8 cellular contexts compared by ENCODE assay signal in the genomic region with DNA sequence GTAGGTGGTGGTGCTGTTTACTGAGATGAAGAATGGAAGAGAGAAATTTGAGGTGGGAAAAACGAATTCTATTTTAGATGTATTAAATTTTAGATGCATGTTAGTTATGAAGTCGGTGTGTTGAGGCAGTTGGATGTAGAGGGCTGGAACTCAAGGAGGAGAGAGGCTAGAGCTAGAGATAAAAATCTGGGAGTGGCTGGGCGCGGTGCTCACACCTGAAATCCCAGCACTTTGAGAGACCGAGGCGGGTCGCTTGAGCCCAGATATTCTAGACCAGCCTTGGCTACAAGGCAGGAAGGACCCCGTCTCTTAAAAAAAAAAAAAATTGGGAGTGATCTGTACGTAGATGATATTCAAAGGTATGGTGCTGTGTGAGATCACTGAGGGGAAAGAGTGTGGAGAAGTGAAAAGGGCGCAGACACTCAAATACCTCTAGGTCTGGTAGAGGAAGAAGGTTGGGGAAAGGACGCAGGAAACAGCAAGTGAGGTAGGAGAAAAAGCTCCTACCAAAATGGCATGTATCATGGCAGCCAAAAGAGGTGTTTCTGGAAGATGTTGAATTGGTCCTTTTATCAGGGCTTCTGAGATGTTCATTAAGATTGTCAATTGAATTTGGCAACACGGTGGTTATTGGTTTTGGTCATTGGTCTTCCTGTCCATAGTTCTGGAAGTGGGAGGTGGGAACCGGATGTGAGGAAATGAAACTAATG. TPM values are rescaled to one million over a fixed set of nuclear protein-coding genes. Genes with fewer than 3 reads are reported as not detected.
DNase-seq lines count a peak whose midpoint lies in the region; ATAC-seq and TF ChIP-seq lines count a peak whose summit lies in the region.

No MANE protein-coding gene starts in this region.

- CTCF ChIA-PET in WTC11 (lab: Charles Lee): interaction anchor here (0.7 kb wide), 1 partner anchor 70 kb away, joined by 3 read pairs; no protein-coding TSS in a partner anchor

- no peaks in the 10 kb centered on the region for H3K9me3 Mint-ChIP-seq in activated CD4-positive, alpha-beta T cell treated with anti-CD3 and anti-CD28 coated beads, Interleukin-2, amount 10 ng/mL, durations not matched to agents 24 days and 14 days
- no peaks in the 10 kb centered on the region for H3K9me3 Mint-ChIP-seq in WTC11

- POLR2A ChIA-PET in WTC11 (lab: Charles Lee): no interaction called here

- peak overlapping the region in 1 of 2 donors; percentile 85 for H3K9ac ChIP-seq in stomach smooth muscle (ENCODE audit: low read length in 2 of 2)

- peak overlapping the region; percentile 94 for H3K4me3 ChIP-seq in iPS-11a (ENCODE audit: low read depth, low read length)
- H3K4me3 ChIP-seq in stomach smooth muscle (ENCODE audit: low read length in 2 of 2): peak overlapping the region; percentile 89 to 93

- TF ChIP-seq CTCF in WTC11 (IDR thresholded peaks at IDR 0.05): no peak

- no peak for DNase-seq in activated CD4-positive, alpha-beta T cell treated with anti-CD3 and anti-CD28 coated beads, Interleukin-2, amount 10 ng/mL, durations not matched to agents 24 days and 14 days
- no peak for DNase-seq in activated CD4-positive, alpha-beta T cell treated with anti-CD3 and anti-CD28 coated beads for 48 hours
- DNase-seq in WTC11 (ENCODE audit: low spot score) (no peak), GM19240 (ENCODE audit: insufficient read length, low spot score) (no peak), KG1 (lab: John Stamatoyannopoulos, UW) (no peak), NCI-H345 (lab: John Stamatoyannopoulos, UW) (no peak)

- no peak for ATAC-seq in WTC11

- peaks cover 31% of the 10 kb centered on the region for H3K36me3 Mint-ChIP-seq in activated CD4-positive, alpha-beta T cell treated with anti-CD3 and anti-CD28 coated beads, Interleukin-2, amount 10 ng/mL, durations not matched to agents 24 days and 14 days (ENCODE audit: low read depth)
- H3K36me3 Mint-ChIP-seq in WTC11: peaks cover 5% of the 10 kb centered on the region

- H3K4me3 Mint-ChIP-seq in activated CD4-positive, alpha-beta T cell treated with anti-CD3 and anti-CD28 coated beads, Interleukin-2, amount 10 ng/mL, durations not matched to agents 24 days and 14 days: peak overlapping the region; percentile 92
- peak overlapping the region; percentile 82 for H3K4me3 Mint-ChIP-seq in WTC11

- intact Hi-C loops in activated CD4-positive, alpha-beta T cell treated with anti-CD3 and anti-CD28 coated beads, Interleukin-2, amount 10 ng/mL, durations not matched to agents 24 days and 14 days (cut with micrococcal nuclease): loop anchor here (1.0 to 5.0 kb wide), 2 partner anchors 230 to 458 kb away; a partner anchor contains a TSS

- H3K27me3 Mint-ChIP-seq in activated CD4-positive, alpha-beta T cell treated with anti-CD3 and anti-CD28 coated beads, Interleukin-2, amount 10 ng/mL, durations not matched to agents 24 days and 14 days: no peaks in the 10 kb centered on the region
- no peaks in the 10 kb centered on the region for H3K27me3 Mint-ChIP-seq in WTC11 (ENCODE audit: low read depth)

- peaks cover 37% of the 10 kb centered on the region for H3K4me1 Mint-ChIP-seq in activated CD4-positive, alpha-beta T cell treated with anti-CD3 and anti-CD28 coated beads, Interleukin-2, amount 10 ng/mL, durations not matched to agents 24 days and 14 days
- peaks cover 39% of the 10 kb centered on the region for H3K4me1 Mint-ChIP-seq in WTC11

- no peaks in the 10 kb centered on the region for H3K9me3 ChIP-seq in stomach smooth muscle (ENCODE audit: control insufficient read depth in 2 of 2, low read length in 2 of 2)

- H3K27ac ChIP-seq in stomach smooth muscle (ENCODE audit: low read length): no peak overlapping the region

- no peaks in the 10 kb centered on the region for H3K27me3 ChIP-seq in stomach smooth muscle (ENCODE audit: control insufficient read depth in 1 of 2, insufficient read depth in 2 of 2, low read length in 2 of 2)

- no peaks in the 10 kb centered on the region for H3K36me3 ChIP-seq in stomach smooth muscle (ENCODE audit: control insufficient read depth in 2 of 2, insufficient read depth in 2 of 2, low read length in 2 of 2)

- peaks cover 11% of the 10 kb centered on the region for H3K4me1 ChIP-seq in stomach smooth muscle (ENCODE audit: control insufficient read depth, insufficient read depth, low read length)

- H3K27ac Mint-ChIP-seq in activated CD4-positive, alpha-beta T cell treated with anti-CD3 and anti-CD28 coated beads, Interleukin-2, amount 10 ng/mL, durations not matched to agents 24 days and 14 days: peak overlapping the region; percentile 84
- peak overlapping the region; percentile 32 for H3K27ac Mint-ChIP-seq in WTC11

TF ChIP-seq in WTC11, 78 proteins besides CTCF, POLR2A, EP300 and RAD21:
- no peak for TF ChIP-seq NFATC4 (CRISPR knock-in tag; IDR thresholded peaks at IDR 0.05)
- no peak for TF ChIP-seq EMX1 (CRISPR knock-in tag; IDR thresholded peaks at IDR 0.05)
- TF ChIP-seq ZNF317 (CRISPR knock-in tag; IDR thresholded peaks at IDR 0.05; ENCODE audit: borderline replicate concordance, low read depth): no peak
- TF ChIP-seq GRHL2 (CRISPR knock-in tag; IDR thresholded peaks at IDR 0.05; ENCODE audit: insufficient replicate concordance, severe bottlenecking): no peak
- TF ChIP-seq, protein P1, sequence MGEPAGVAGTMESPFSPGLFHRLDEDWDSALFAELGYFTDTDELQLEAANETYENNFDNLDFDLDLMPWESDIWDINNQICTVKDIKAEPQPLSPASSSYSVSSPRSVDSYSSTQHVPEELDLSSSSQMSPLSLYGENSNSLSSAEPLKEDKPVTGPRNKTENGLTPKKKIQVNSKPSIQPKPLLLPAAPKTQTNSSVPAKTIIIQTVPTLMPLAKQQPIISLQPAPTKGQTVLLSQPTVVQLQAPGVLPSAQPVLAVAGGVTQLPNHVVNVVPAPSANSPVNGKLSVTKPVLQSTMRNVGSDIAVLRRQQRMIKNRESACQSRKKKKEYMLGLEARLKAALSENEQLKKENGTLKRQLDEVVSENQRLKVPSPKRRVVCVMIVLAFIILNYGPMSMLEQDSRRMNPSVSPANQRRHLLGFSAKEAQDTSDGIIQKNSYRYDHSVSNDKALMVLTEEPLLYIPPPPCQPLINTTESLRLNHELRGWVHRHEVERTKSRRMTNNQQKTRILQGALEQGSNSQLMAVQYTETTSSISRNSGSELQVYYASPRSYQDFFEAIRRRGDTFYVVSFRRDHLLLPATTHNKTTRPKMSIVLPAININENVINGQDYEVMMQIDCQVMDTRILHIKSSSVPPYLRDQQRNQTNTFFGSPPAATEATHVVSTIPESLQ (CRISPR knock-in tag; IDR thresholded peaks at IDR 0.05): no peak
- TF ChIP-seq ZNF232 (CRISPR knock-in tag; IDR thresholded peaks at IDR 0.05): no peak
- TF ChIP-seq IRF2 (CRISPR knock-in tag; IDR thresholded peaks at IDR 0.05; ENCODE audit: borderline replicate concordance, low read depth): no peak
- TF ChIP-seq TCF7 (CRISPR knock-in tag; IDR thresholded peaks at IDR 0.05; ENCODE audit: low read depth): no peak
- no peak for TF ChIP-seq ZNF671 (CRISPR knock-in tag; IDR thresholded peaks at IDR 0.05)
- TF ChIP-seq, protein P2, sequence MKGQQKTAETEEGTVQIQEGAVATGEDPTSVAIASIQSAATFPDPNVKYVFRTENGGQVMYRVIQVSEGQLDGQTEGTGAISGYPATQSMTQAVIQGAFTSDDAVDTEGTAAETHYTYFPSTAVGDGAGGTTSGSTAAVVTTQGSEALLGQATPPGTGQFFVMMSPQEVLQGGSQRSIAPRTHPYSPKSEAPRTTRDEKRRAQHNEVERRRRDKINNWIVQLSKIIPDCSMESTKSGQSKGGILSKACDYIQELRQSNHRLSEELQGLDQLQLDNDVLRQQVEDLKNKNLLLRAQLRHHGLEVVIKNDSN (CRISPR knock-in tag; IDR thresholded peaks at IDR 0.05): no peak
- no peak for TF ChIP-seq CREM (CRISPR knock-in tag; IDR thresholded peaks at IDR 0.05)
- no peak for TF ChIP-seq ELF4 (CRISPR knock-in tag; IDR thresholded peaks at IDR 0.05; ENCODE audit: low read depth)
- TF ChIP-seq, protein P3, sequence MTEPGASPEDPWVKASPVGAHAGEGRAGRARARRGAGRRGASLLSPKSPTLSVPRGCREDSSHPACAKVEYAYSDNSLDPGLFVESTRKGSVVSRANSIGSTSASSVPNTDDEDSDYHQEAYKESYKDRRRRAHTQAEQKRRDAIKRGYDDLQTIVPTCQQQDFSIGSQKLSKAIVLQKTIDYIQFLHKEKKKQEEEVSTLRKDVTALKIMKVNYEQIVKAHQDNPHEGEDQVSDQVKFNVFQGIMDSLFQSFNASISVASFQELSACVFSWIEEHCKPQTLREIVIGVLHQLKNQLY (CRISPR knock-in tag; IDR thresholded peaks at IDR 0.05): no peak
- no peak for TF ChIP-seq TEAD4 (CRISPR knock-in tag; IDR thresholded peaks at IDR 0.05)
- TF ChIP-seq MYBL2 (CRISPR knock-in tag; IDR thresholded peaks at IDR 0.05): no peak

RNA-seq across cellular contexts. Expression of a gene that starts 1.8 kb away (rescaled TPM):
- total RNA-seq in activated CD4-positive, alpha-beta T cell treated with anti-CD3 and anti-CD28 coated beads, Interleukin-2, amount 10 ng/mL, durations not matched to agents 24 days and 14 days: 58.4 and 62.2 TPM in 2 replicates
- 42.5 to 52.7 TPM (median 49.3 TPM) in 3 replicates for total RNA-seq in WTC11 (2021)
